ENCODE assay signal across 22 cellular contexts in genomic region chr14:57008534-57008933, GRCh38.
DNase-seq lines count a peak whose midpoint lies in the region; FAIRE-seq and TF ChIP-seq lines count a peak whose summit lies in the region.
"Had no signal": no experiment of that assay in that cellular context is flagged by ENCODE, and none has a peak within 500 bp of the region (broad histone marks: within the 10 kb centered on the region; RNA-seq: fewer than 3 reads in every experiment).

No MANE protein-coding gene starts in this region.

- TF ChIP-seq CTCF in D721Med (IDR thresholded peaks at IDR 0.05; ENCODE audit: insufficient read depth, missing control alignments): no peak

- no peak for DNase-seq in D721Med (ENCODE audit: insufficient read length, low spot score)
- DNase-seq in NCI-H146 (lab: John Stamatoyannopoulos, UW): peak; percentile 60
- DNase-seq in NCI-H82 (lab: John Stamatoyannopoulos, UW): peak; percentile 92
- peak; percentile 19 for DNase-seq in iPS-NIHi7 (ENCODE audit: extremely low spot score)
- DNase-seq in epidermal melanocyte (ENCODE audit: insufficient read length, low spot score): no peak
- no peak for DNase-seq in activated gamma-delta T cell (lab: John Stamatoyannopoulos, UW)
- DNase-seq in GF-D8 (lab: John Stamatoyannopoulos, UW): no peak
- DNase-seq in NK-92 (lab: John Stamatoyannopoulos, UW; ENCODE audit: unreplicated experiment): no peak
- DNase-seq: activated CD4-positive, alpha-beta memory T cell treated with anti-CD3 and anti-CD28 coated beads for 36 hours; activated CD8-positive, alpha-beta memory T cell treated with anti-CD3 and anti-CD28 coated beads, Interleukin-2, amount 50 U/mL, for 4 hours; effector memory CD4-positive, alpha-beta T cell; head of caudate nucleus; lower lobe of right lung; NCI-H187 treated with DMSO at 0.1 percent for 48 hours; nephron progenitor cell; right cardiac atrium; stimulated activated CD4-positive, alpha-beta T cell treated with anti-CD3 and anti-CD28 coated beads, Interleukin-2, amount 100 ng/mL, for 24 hours; tibial artery had no signal

- FAIRE-seq in D721Med (lab: Jason Lieb, UNC): peak; percentile 84
- FAIRE-seq: A549, colon, GM19239, HepG2 had no signal

Comparison
In these comparisons a context has a peak if more than half of its experiments do, and no peak if none do; other contexts are left out.
1. DNase-seq: peak in NCI-H146 (single experiment), NCI-H82 (single experiment) and iPS-NIHi7 (single experiment); none in D721Med (single experiment), epidermal melanocyte (single experiment), activated gamma-delta T cell (single experiment), GF-D8 (single experiment) and NK-92 (single experiment).